15 cellular contexts compared by ENCODE assay signal in genomic region chr14:71245659-71246361, GRCh38.
DNase-seq lines count a peak whose midpoint lies in the region; ATAC-seq, FAIRE-seq and TF ChIP-seq lines count a peak whose summit lies in the region.
"Had no signal": no experiment of that assay in that cellular context is flagged by ENCODE, and none has a peak within 500 bp of the region (broad histone marks: within the 10 kb centered on the region; RNA-seq: fewer than 3 reads in every experiment).

No MANE protein-coding gene starts in this region.

- no peak for DNase-seq in CD4-positive, alpha-beta T cell
- no peak for DNase-seq in GM18507 (ENCODE audit: extremely low spot score, insufficient read length, low read depth)
- DNase-seq in activated CD8-positive, alpha-beta T cell treated with anti-CD3 and anti-CD28 coated beads, Interleukin-2, amount 10 ng/mL, durations not matched to agents 7 days and 5 days: peak; percentile 75
- no peak for DNase-seq in naive thymus-derived CD4-positive, alpha-beta T cell
- no peak for DNase-seq in NCI-H82 treated with DMSO at 0.1 percent for 48 hours (lab: John Stamatoyannopoulos, UW; ENCODE audit: unreplicated experiment)
- no peak for DNase-seq in sciatic nerve (ENCODE audit: low spot score)
- DNase-seq in D341Med (ENCODE audit: low spot score): no peak
- no peak for DNase-seq in MCF 10A (ENCODE audit: unreplicated experiment)
- DNase-seq: DMS153; effector CD8-positive, alpha-beta T cell; glutamatergic neuron; MG63; NCI-H1694 treated with DMSO at 0.1 percent for 48 hours; tibial artery had no signal

- H3K4me3 Mint-ChIP-seq in CD4-positive, alpha-beta T cell: no peak overlapping the region
- H3K4me3 Mint-ChIP-seq in activated CD8-positive, alpha-beta T cell treated with anti-CD3 and anti-CD28 coated beads, Interleukin-2, amount 10 ng/mL, durations not matched to agents 7 days and 5 days: peak overlapping the region; percentile 21
- peak overlapping the region in 5 of 10 donors; percentile 15 to 80 (median 20) for H3K4me3 Mint-ChIP-seq in naive thymus-derived CD4-positive, alpha-beta T cell
- no peak overlapping the region for H3K4me3 Mint-ChIP-seq in MCF 10A (ENCODE audit: unreplicated experiment)

- intact Hi-C loops in CD4-positive, alpha-beta T cell (cut with DNase I, micrococcal nuclease): no loop called here
- intact Hi-C loops in naive thymus-derived CD4-positive, alpha-beta T cell (cut with micrococcal nuclease): loop anchor here in 1 of 2 donors (2.0 to 10.0 kb wide), 3 partner anchors 34 to 101 kb away; partner anchors contain the start of gene SIPA1L1
- intact Hi-C loops in sciatic nerve (cut with DNase I) (no loop called here), MCF 10A (cut with micrococcal nuclease) (no loop called here)

- H3K4me1 ChIP-seq in naive thymus-derived CD4-positive, alpha-beta T cell (ENCODE audit: control insufficient read depth in 2 of 2, insufficient read depth in 2 of 2, low read length in 2 of 2): peaks cover 19 to 22% of the 10 kb centered on the region in 2 donors
- H3K4me1 ChIP-seq: parathyroid adenoma had no signal

- H3K9me3 ChIP-seq in CD4-positive, alpha-beta T cell (ENCODE audit: control insufficient read depth, low read length): no peaks in the 10 kb centered on the region
- no peaks in the 10 kb centered on the region for H3K9me3 ChIP-seq in naive thymus-derived CD4-positive, alpha-beta T cell (ENCODE audit: control insufficient read depth in 2 of 3, low read length in 3 of 3)
- H3K9me3 ChIP-seq: MG63, tibial artery had no signal

- H3K27me3 ChIP-seq in CD4-positive, alpha-beta T cell (ENCODE audit: control insufficient read depth, insufficient read depth, low read length): no peaks in the 10 kb centered on the region
- no peaks in the 10 kb centered on the region for H3K27me3 ChIP-seq in naive thymus-derived CD4-positive, alpha-beta T cell (ENCODE audit: control insufficient read depth in 2 of 2, insufficient read depth in 2 of 2, low read length in 2 of 2)
- H3K27me3 ChIP-seq: MG63, tibial artery had no signal

- no peak for TF ChIP-seq CTCF in CD4-positive, alpha-beta T cell (IDR thresholded peaks at IDR 0.05)
- no peak for TF ChIP-seq CTCF in MCF 10A (IDR thresholded peaks at IDR 0.05; ENCODE audit: unreplicated experiment)

- ATAC-seq in CD4-positive, alpha-beta T cell (ENCODE audit: poor library complexity): peak; percentile 24
- peak; percentile 75 for ATAC-seq in activated CD8-positive, alpha-beta T cell treated with anti-CD3 and anti-CD28 coated beads, Interleukin-2, amount 10 ng/mL, durations not matched to agents 7 days and 5 days
- ATAC-seq in naive thymus-derived CD4-positive, alpha-beta T cell: no peak
- ATAC-seq in sciatic nerve: no peak

- peak; percentile 5 for FAIRE-seq in GM18507 (lab: Jason Lieb, UNC)

- H3K27ac Mint-ChIP-seq in CD4-positive, alpha-beta T cell: peak overlapping the region; percentile 27
- H3K27ac Mint-ChIP-seq in activated CD8-positive, alpha-beta T cell treated with anti-CD3 and anti-CD28 coated beads, Interleukin-2, amount 10 ng/mL, durations not matched to agents 7 days and 5 days: peak overlapping the region; percentile 97
- H3K27ac Mint-ChIP-seq in naive thymus-derived CD4-positive, alpha-beta T cell: peak overlapping the region; percentile 20 to 93 (median 65)
- H3K27ac Mint-ChIP-seq in MCF 10A (ENCODE audit: low read depth, unreplicated experiment): no peak overlapping the region

- no peak overlapping the region for H3K27ac ChIP-seq in CD4-positive, alpha-beta T cell (ENCODE audit: low read depth, low read length)
- no peak overlapping the region for H3K27ac ChIP-seq in naive thymus-derived CD4-positive, alpha-beta T cell (ENCODE audit: low read depth, low read length)
- H3K27ac ChIP-seq: parathyroid adenoma, tibial artery had no signal

- no TSS peak for BruUV-seq in MCF 10A (replicated peaks; lab: Mats Ljungman, UMichigan)

- no peaks in the 10 kb centered on the region for H3K36me3 ChIP-seq in naive thymus-derived CD4-positive, alpha-beta T cell (ENCODE audit: control insufficient read depth in 2 of 3, insufficient read depth in 3 of 3, low read length in 3 of 3)
- H3K36me3 ChIP-seq: MG63, tibial artery had no signal

- H3K36me3 Mint-ChIP-seq in CD4-positive, alpha-beta T cell (ENCODE audit: low read depth): no peaks in the 10 kb centered on the region
- peaks cover 50% of the 10 kb centered on the region for H3K36me3 Mint-ChIP-seq in activated CD8-positive, alpha-beta T cell treated with anti-CD3 and anti-CD28 coated beads, Interleukin-2, amount 10 ng/mL, durations not matched to agents 7 days and 5 days (ENCODE audit: low read depth)
- peaks cover 0 to 47% (median 12%) of the 10 kb centered on the region in 5 donors for H3K36me3 Mint-ChIP-seq in naive thymus-derived CD4-positive, alpha-beta T cell
- no peaks in the 10 kb centered on the region for H3K36me3 Mint-ChIP-seq in MCF 10A (ENCODE audit: insufficient read depth, unreplicated experiment)

- H3K27me3 Mint-ChIP-seq in CD4-positive, alpha-beta T cell: no peaks in the 10 kb centered on the region
- no peaks in the 10 kb centered on the region for H3K27me3 Mint-ChIP-seq in activated CD8-positive, alpha-beta T cell treated with anti-CD3 and anti-CD28 coated beads, Interleukin-2, amount 10 ng/mL, durations not matched to agents 7 days and 5 days (ENCODE audit: low read depth)
- no peaks in the 10 kb centered on the region for H3K27me3 Mint-ChIP-seq in naive thymus-derived CD4-positive, alpha-beta T cell
- no peaks in the 10 kb centered on the region for H3K27me3 Mint-ChIP-seq in MCF 10A (ENCODE audit: insufficient read depth, unreplicated experiment)

- POLR2A ChIA-PET in CD4-positive, alpha-beta T cell (lab: Charles Lee): interaction anchor here (1.0 kb wide), 1 partner anchor 75 kb away, joined by 3 read pairs; the partner anchor contains the start of gene SIPA1L1
- POLR2A ChIA-PET in activated CD8-positive, alpha-beta T cell treated with anti-CD3 and anti-CD28 coated beads, Interleukin-2, amount 10 ng/mL, durations not matched to agents 7 days and 5 days (lab: Charles Lee): interaction anchor here (0.6 to 1.3 kb wide), 5 partner anchors 9 to 104 kb away, joined by 3 to 4 read pairs (median 3); no protein-coding TSS in a partner anchor
- POLR2A ChIA-PET in naive thymus-derived CD4-positive, alpha-beta T cell (lab: Charles Lee): no interaction called here
- POLR2A ChIA-PET in MCF 10A (lab: Yijun Ruan, JAX): no interaction called here

- peaks cover 34% of the 10 kb centered on the region for H3K4me1 Mint-ChIP-seq in CD4-positive, alpha-beta T cell (ENCODE audit: low read depth)
- H3K4me1 Mint-ChIP-seq in activated CD8-positive, alpha-beta T cell treated with anti-CD3 and anti-CD28 coated beads, Interleukin-2, amount 10 ng/mL, durations not matched to agents 7 days and 5 days (ENCODE audit: low read depth): peaks cover 73% of the 10 kb centered on the region
- H3K4me1 Mint-ChIP-seq in naive thymus-derived CD4-positive, alpha-beta T cell: peaks cover 19 to 62% (median 21%) of the 10 kb centered on the region in 7 donors
- H3K4me1 Mint-ChIP-seq in MCF 10A (ENCODE audit: insufficient read depth, unreplicated experiment): no peaks in the 10 kb centered on the region

- no peak overlapping the region for H3K4me3 ChIP-seq in naive thymus-derived CD4-positive, alpha-beta T cell (ENCODE audit: low read length)
- H3K4me3 ChIP-seq: MG63, tibial artery had no signal

- H3K9me3 Mint-ChIP-seq in CD4-positive, alpha-beta T cell: peaks cover 13% of the 10 kb centered on the region
- H3K9me3 Mint-ChIP-seq in activated CD8-positive, alpha-beta T cell treated with anti-CD3 and anti-CD28 coated beads, Interleukin-2, amount 10 ng/mL, durations not matched to agents 7 days and 5 days (ENCODE audit: insufficient read depth): peaks cover 27% of the 10 kb centered on the region
- H3K9me3 Mint-ChIP-seq in naive thymus-derived CD4-positive, alpha-beta T cell: peaks cover 0 to 41% (median 10%) of the 10 kb centered on the region in 11 donors
- H3K9me3 Mint-ChIP-seq in MCF 10A (ENCODE audit: unreplicated experiment): no peaks in the 10 kb centered on the region

- CTCF ChIA-PET in CD4-positive, alpha-beta T cell (lab: Charles Lee): no interaction called here
- CTCF ChIA-PET in activated CD8-positive, alpha-beta T cell treated with anti-CD3 and anti-CD28 coated beads, Interleukin-2, amount 10 ng/mL, durations not matched to agents 7 days and 5 days (lab: Charles Lee): interaction anchor here (1.2 kb wide), 1 partner anchor 158 kb away, joined by 3 read pairs; no protein-coding TSS in a partner anchor
- CTCF ChIA-PET in naive thymus-derived CD4-positive, alpha-beta T cell (lab: Charles Lee): no interaction called here
- CTCF ChIA-PET in MCF 10A (lab: Yijun Ruan, JAX): no interaction called here

Comparison
In these comparisons a context has a peak if more than half of its experiments do, and no peak if none do; other contexts are left out.
1. ATAC-seq: peak in CD4-positive, alpha-beta T cell (single experiment) and activated CD8-positive, alpha-beta T cell treated with anti-CD3 and anti-CD28 coated beads, Interleukin-2, amount 10 ng/mL, durations not matched to agents 7 days and 5 days (single experiment); none in naive thymus-derived CD4-positive, alpha-beta T cell (single experiment) and sciatic nerve (single experiment).
2. POLR2A ChIA-PET loops: an anchor here in CD4-positive, alpha-beta T cell (1.0 kb wide) and activated CD8-positive, alpha-beta T cell treated with anti-CD3 and anti-CD28 coated beads, Interleukin-2, amount 10 ng/mL, durations not matched to agents 7 days and 5 days (0.6 to 1.3 kb wide); none called in naive thymus-derived CD4-positive, alpha-beta T cell and MCF 10A.